In genomic region chr2:46521215-46521683, GRCh38 we compare ENCODE assay signal across 11 cellular contexts. TPM values are rescaled to one million over a fixed set of nuclear protein-coding genes. Genes with fewer than 3 reads are reported as not detected.
DNase-seq lines count a peak whose midpoint lies in the region; ATAC-seq, FAIRE-seq and TF ChIP-seq lines count a peak whose summit lies in the region.
"Had no signal": no experiment of that assay in that cellular context is flagged by ENCODE, and none has a peak within 500 bp of the region (broad histone marks: within the 10 kb centered on the region; RNA-seq: fewer than 3 reads in every experiment).

No MANE protein-coding gene starts in this region.

- TF ChIP-seq CTCF in astrocyte (IDR thresholded peaks at IDR 0.05; ENCODE audit: insufficient read depth, low read depth, low read length): no peak
- TF ChIP-seq CTCF in left lung (IDR thresholded peaks at IDR 0.05): no peak
- no peak for TF ChIP-seq CTCF in thyroid gland (IDR thresholded peaks at IDR 0.05)
- no peak for TF ChIP-seq CTCF in endothelial cell (IDR thresholded peaks at IDR 0.05; ENCODE audit: unreplicated experiment)

- H3K9ac ChIP-seq in astrocyte (ENCODE audit: low read length): no peak overlapping the region

- H3K4me1 Mint-ChIP-seq in astrocyte (ENCODE audit: low read depth, unreplicated experiment): no peaks in the 10 kb centered on the region
- peaks cover 3% of the 10 kb centered on the region for H3K4me1 Mint-ChIP-seq in endothelial cell (ENCODE audit: unreplicated experiment)

- no peaks in the 10 kb centered on the region for H3K79me2 ChIP-seq in astrocyte (ENCODE audit: insufficient read depth, low read length)

- H3K36me3 ChIP-seq in astrocyte (ENCODE audit: insufficient read depth, low read length) (no peaks in the 10 kb centered on the region), left lung (no peaks in the 10 kb centered on the region), thyroid gland (no peaks in the 10 kb centered on the region), H7 (replicated peaks; ENCODE audit: control insufficient read depth, insufficient read depth, low read length) (no peaks in the 10 kb centered on the region)

- DNase-seq in astrocyte (ENCODE audit: low read depth) (peak; percentile 54), left lung (peak in 1 of 2 donors; percentile 84), thyroid gland (peak; percentile 15 to 38), H7 (no peak), endothelial cell (ENCODE audit: low spot score) (no peak)

- 23 to 52% methylated on average over 2 of the region's 2 CpGs for WGBS in thyroid gland, 2 donors

- H2AFZ ChIP-seq in astrocyte (ENCODE audit: low read depth, low read length): no peak overlapping the region

- H3K27me3 ChIP-seq in astrocyte (ENCODE audit: insufficient read depth, low read length) (no peaks in the 10 kb centered on the region), left lung (no peaks in the 10 kb centered on the region), thyroid gland (no peaks in the 10 kb centered on the region), H7 (ENCODE audit: control insufficient read depth, insufficient read depth, low read length) (no peaks in the 10 kb centered on the region)

- H3K36me3 Mint-ChIP-seq in astrocyte (ENCODE audit: low read depth, unreplicated experiment) (peaks cover 2% of the 10 kb centered on the region), endothelial cell (ENCODE audit: low read depth, unreplicated experiment) (peaks cover 3% of the 10 kb centered on the region)

- peak; percentile 80 for ATAC-seq in HG02610 (IDR thresholded peaks at IDR 0.05; ENCODE audit: unreplicated experiment)
- ATAC-seq in left lung: peak; percentile 83
- no peak for ATAC-seq in HG03457 (IDR thresholded peaks at IDR 0.05; ENCODE audit: unreplicated experiment)

- intact Hi-C loops in left lung (cut with DNase I): no loop called here
- intact Hi-C loops in thyroid gland (cut with DNase I): no loop called here

- H3K4me3 Mint-ChIP-seq in astrocyte (ENCODE audit: unreplicated experiment) (no peak overlapping the region), endothelial cell (ENCODE audit: unreplicated experiment) (no peak overlapping the region)
- H3K4me3 Mint-ChIP-seq: brain had no signal

- H3K27me3 Mint-ChIP-seq in astrocyte (ENCODE audit: low read depth, unreplicated experiment) (peaks cover 11% of the 10 kb centered on the region), endothelial cell (ENCODE audit: unreplicated experiment) (no peaks in the 10 kb centered on the region)
- H3K27me3 Mint-ChIP-seq: brain had no signal

- H3K4me3 ChIP-seq in astrocyte (ENCODE audit: insufficient read depth, low read depth, low read length) (no peak overlapping the region), left lung (no peak overlapping the region), thyroid gland (replicated peaks in 1 of 3) (no peak overlapping the region), H7 (ENCODE audit: insufficient read depth, low read depth, low read length) (no peak overlapping the region)

- H3K27ac Mint-ChIP-seq in astrocyte (ENCODE audit: unreplicated experiment) (no peak overlapping the region), endothelial cell (ENCODE audit: unreplicated experiment) (no peak overlapping the region)

- H3K9me3 Mint-ChIP-seq in astrocyte (ENCODE audit: unreplicated experiment) (peaks cover 15% of the 10 kb centered on the region), endothelial cell (ENCODE audit: unreplicated experiment) (no peaks in the 10 kb centered on the region)

- H3K27ac ChIP-seq in astrocyte (ENCODE audit: low read depth, low read length) (no peak overlapping the region), left lung (peak overlapping the region; percentile 41 to 44), thyroid gland (no peak overlapping the region)
- H3K27ac ChIP-seq: VCaP had no signal

- H4K20me1 ChIP-seq in astrocyte (ENCODE audit: insufficient read depth, low read length): no peaks in the 10 kb centered on the region

- no peak overlapping the region for H3K4me2 ChIP-seq in astrocyte (ENCODE audit: low read length)

- TF ChIP-seq POLR2A in thyroid gland (IDR thresholded peaks at IDR 0.05): no peak

- H3K4me1 ChIP-seq in astrocyte (ENCODE audit: insufficient read depth, low read length) (no peaks in the 10 kb centered on the region), left lung (peaks cover 0 to 13% of the 10 kb centered on the region in 2 donors), thyroid gland (no peaks in the 10 kb centered on the region)

- H3K9me3 ChIP-seq in astrocyte (ENCODE audit: insufficient read depth, low read depth, low read length) (no peaks in the 10 kb centered on the region), left lung (peaks cover 0 to 10% of the 10 kb centered on the region in 2 donors), thyroid gland (no peaks in the 10 kb centered on the region)

- no peak for FAIRE-seq in astrocyte (lab: Jason Lieb, UNC)
- FAIRE-seq: H1, urothelium cell line had no signal

RNA-seq across cellular contexts. Expression of gene RHOQ, which starts 21.0 kb away (rescaled TPM):
- total RNA-seq in astrocyte (103 and 109 TPM in 2 replicates), left lung (100 to 1,000 TPM in 1 of 2 donors, 10 to 100 TPM in 1; 79.1 to 103 TPM), thyroid gland (100 to 1,000 TPM in 2 of 4 donors, 10 to 100 TPM in 2; 85.1 to 114 (median 103) TPM), endothelial cell (ENCODE audit: unreplicated experiment) (27.9 TPM)
- total RNA-seq in H7 (2014; rRNA removed; shearing (Covaris generic)): 25.7 and 40.4 TPM in 2 replicates

RNA-seq across cellular contexts. Expression of gene ATP6V1E2, which starts 21.1 kb away (rescaled TPM):
- total RNA-seq in astrocyte: 4.9 and 6.2 TPM in 2 replicates
- total RNA-seq in left lung: 1 to 10 TPM; 4.5 to 7.5 TPM
- total RNA-seq in thyroid gland: 10 to 100 TPM in 1 of 4 donors, 1 to 10 TPM in 3; 4.2 to 11.4 (median 6.7) TPM
- 8.4 and 9.4 TPM in 2 replicates for total RNA-seq in H7 (2014; rRNA removed; shearing (Covaris generic))
- total RNA-seq in endothelial cell (ENCODE audit: unreplicated experiment): 4.4 TPM

RNA-seq across cellular contexts. Expression of gene TMEM247, which starts 41.9 kb away (rescaled TPM):
- total RNA-seq in astrocyte (not detected in 2 replicates), left lung (not detected), thyroid gland (not detected), endothelial cell (ENCODE audit: unreplicated experiment) (not detected)
- not detected in 2 replicates for total RNA-seq in H7 (2014; rRNA removed; shearing (Covaris generic))
- total RNA-seq: H1 had no signal

Comparison
In these comparisons a context has a peak if more than half of its experiments do, and no peak if none do; other contexts are left out.
1. DNase-seq: peak in astrocyte (single experiment) and thyroid gland (2 of 2); none in H7 (single experiment) and endothelial cell (single experiment).
2. H3K27ac ChIP-seq: peak in left lung (2 of 2); none in astrocyte (single experiment) and thyroid gland (0 of 3).